Comparison of ENCODE assay signal across 34 cellular contexts in the genomic region with DNA sequence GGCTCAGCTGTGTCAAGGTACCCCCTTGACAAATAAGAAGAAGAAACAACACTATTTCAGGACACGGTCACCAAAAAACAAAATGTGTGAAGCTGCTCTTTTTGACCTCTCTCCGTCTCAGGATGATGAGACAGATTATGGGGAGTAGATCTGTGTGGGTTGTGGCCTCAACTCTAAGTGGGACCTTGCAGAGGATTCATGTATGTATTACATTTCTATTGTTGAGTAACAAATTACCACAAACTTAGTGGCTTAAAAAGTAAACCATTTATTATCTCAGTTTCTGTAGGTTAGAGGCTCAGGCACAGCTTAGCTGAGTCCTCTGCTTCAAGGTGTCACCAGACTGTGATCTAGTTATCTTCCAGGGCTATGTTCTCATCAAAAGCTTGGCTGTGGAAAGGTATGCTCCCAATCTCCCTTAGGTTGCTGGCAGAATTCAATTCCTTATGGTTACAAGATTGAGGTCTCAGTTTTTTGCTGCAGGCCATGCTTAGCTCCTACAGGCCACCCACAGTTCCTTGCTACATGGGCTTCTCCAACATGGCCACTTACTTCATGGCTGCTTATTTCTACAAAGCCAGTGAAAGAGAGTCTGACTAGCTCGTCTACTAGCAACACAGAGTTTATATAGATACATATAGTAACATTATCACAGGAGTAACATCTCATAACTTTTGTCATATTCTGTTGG. TPM values are rescaled to one million over a fixed set of nuclear protein-coding genes. Genes with fewer than 3 reads are reported as not detected.
"Had no signal": no experiment of that assay in that cellular context is flagged by ENCODE, and none has a peak within 500 bp of the region (broad histone marks: within the 10 kb centered on the region; RNA-seq: fewer than 3 reads in every experiment).

No MANE protein-coding gene starts in this region.

- H3K4me3 ChIP-seq: ascending aorta, esophagus muscularis mucosa, heart left ventricle, neural progenitor cell, psoas muscle, smooth muscle cell, upper lobe of left lung, vagina had no signal

- H3K36me3 ChIP-seq: ascending aorta, brain microvascular endothelial cell, esophagus muscularis mucosa, heart left ventricle, neural progenitor cell, upper lobe of left lung, vagina, WERI-Rb-1 had no signal

- H3K27ac ChIP-seq: ascending aorta, brain microvascular endothelial cell, esophagus muscularis mucosa, foreskin keratinocyte, heart left ventricle, neural progenitor cell, parathyroid adenoma, psoas muscle, upper lobe of left lung, vagina, WERI-Rb-1 had no signal

- H3K4me3 Mint-ChIP-seq: activated naive CD4-positive, alpha-beta T cell treated with anti-CD3 and anti-CD28 coated beads, Interleukin-2, amount 10 ng/mL, durations not matched to agents 7 days and 5 days; activated naive CD8-positive, alpha-beta T cell treated with anti-CD3 and anti-CD28 coated beads, Interleukin-2, amount 10 ng/mL, durations not matched to agents 7 days and 5 days; dendritic cell treated with granulocyte-macrophage colony-stimulating factor and Interleukin-4, amounts not matched to agents 40 ng/mL and 50 ng/mL, for 4 days; mesothelial cell of epicardium; naive thymus-derived CD4-positive, alpha-beta T cell; neural progenitor cell; stimulated activated memory B cell treated with anti-CD40 and anti-IgM and Interleukin-4, amounts not matched to agents 10 μg/mL and 1 μg/mL and 100 μg/mL, for 72 hours; stimulated activated naive CD8-positive, alpha-beta T cell treated with anti-CD3 and anti-CD28 coated beads, Interleukin-15, amount 100 ng/mL, for 72 hours had no signal

- DNase-seq: activated CD4-positive, alpha-beta T cell treated with anti-CD3 and anti-CD28 coated beads for 48 hours; activated CD4-positive, alpha-beta T cell treated with anti-CD3 and anti-CD28 coated beads, Interleukin-2, amount 50 U/mL, for 48 hours; activated CD8-positive, alpha-beta memory T cell treated with anti-CD3 and anti-CD28 coated beads, Interleukin-2, amount 50 U/mL, for 4 hours; activated gamma-delta T cell; activated naive CD4-positive, alpha-beta T cell treated with anti-CD3 and anti-CD28 coated beads, Interleukin-2, amount 10 ng/mL, durations not matched to agents 7 days and 5 days; activated naive CD8-positive, alpha-beta T cell treated with anti-CD3 and anti-CD28 coated beads, Interleukin-2, amount 10 ng/mL, durations not matched to agents 7 days and 5 days; activated T-cell treated with anti-CD3 and anti-CD28 coated beads, Interleukin-2, amount 50 U/mL, for 1 hour; brain microvascular endothelial cell; foreskin keratinocyte; heart left ventricle; hypothalamus; naive thymus-derived CD4-positive, alpha-beta T cell; occipital lobe; psoas muscle; stimulated activated CD4-positive, alpha-beta T cell treated with anti-CD3 and anti-CD28 coated beads, Interleukin-1b, Interleukin-23, amount 100 ng/mL, for 48 hours; stimulated activated CD4-positive, alpha-beta T cell treated with anti-CD3 and anti-CD28 coated beads, Interleukin-4, amount 100 ng/mL, for 4 hours; stimulated activated CD8-positive, alpha-beta memory T cell treated with anti-CD3 and anti-CD28 coated beads, Interleukin-4, amount 100 ng/mL, for 48 hours; stimulated activated naive CD8-positive, alpha-beta T cell treated with anti-CD3 and anti-CD28 coated beads, Interleukin-15, amount 100 ng/mL, for 72 hours; substantia nigra; upper lobe of left lung; WERI-Rb-1 had no signal

- H3K9me3 Mint-ChIP-seq: activated naive CD4-positive, alpha-beta T cell treated with anti-CD3 and anti-CD28 coated beads, Interleukin-2, amount 10 ng/mL, durations not matched to agents 7 days and 5 days; activated naive CD8-positive, alpha-beta T cell treated with anti-CD3 and anti-CD28 coated beads, Interleukin-2, amount 10 ng/mL, durations not matched to agents 7 days and 5 days; dendritic cell treated with granulocyte-macrophage colony-stimulating factor and Interleukin-4, amounts not matched to agents 40 ng/mL and 50 ng/mL, for 4 days; neural progenitor cell; stimulated activated memory B cell treated with anti-CD40 and anti-IgM and Interleukin-4, amounts not matched to agents 10 μg/mL and 1 μg/mL and 100 μg/mL, for 72 hours; stimulated activated naive CD8-positive, alpha-beta T cell treated with anti-CD3 and anti-CD28 coated beads, Interleukin-15, amount 100 ng/mL, for 72 hours had no signal

- H3K27ac Mint-ChIP-seq: activated naive CD4-positive, alpha-beta T cell treated with anti-CD3 and anti-CD28 coated beads, Interleukin-2, amount 10 ng/mL, durations not matched to agents 7 days and 5 days; activated naive CD8-positive, alpha-beta T cell treated with anti-CD3 and anti-CD28 coated beads, Interleukin-2, amount 10 ng/mL, durations not matched to agents 7 days and 5 days; dendritic cell treated with granulocyte-macrophage colony-stimulating factor and Interleukin-4, amounts not matched to agents 40 ng/mL and 50 ng/mL, for 4 days; mesothelial cell of epicardium; naive thymus-derived CD4-positive, alpha-beta T cell; neural progenitor cell; stimulated activated memory B cell treated with anti-CD40 and anti-IgM and Interleukin-4, amounts not matched to agents 10 μg/mL and 1 μg/mL and 100 μg/mL, for 72 hours; stimulated activated naive CD8-positive, alpha-beta T cell treated with anti-CD3 and anti-CD28 coated beads, Interleukin-15, amount 100 ng/mL, for 72 hours had no signal

- ATAC-seq: activated CD4-positive, CD25-positive, alpha-beta regulatory T cell treated with anti-CD3 and anti-CD28 coated beads, Interleukin-2, amount 50 U/mL, for 24 hours; foreskin keratinocyte; heart left ventricle; naive thymus-derived CD4-positive, alpha-beta T cell; psoas muscle; stimulated activated memory B cell treated with anti-CD40 and anti-IgM and Interleukin-4, amounts not matched to agents 10 μg/mL and 1 μg/mL and 100 μg/mL, for 72 hours; stimulated activated naive CD8-positive, alpha-beta T cell treated with anti-CD3 and anti-CD28 coated beads, Interleukin-15, amount 100 ng/mL, for 72 hours had no signal

- H3K4me2 ChIP-seq: neural progenitor cell, smooth muscle cell had no signal

- H2AFZ ChIP-seq: neural progenitor cell, parathyroid adenoma had no signal

- H3K4me1 Mint-ChIP-seq: activated naive CD8-positive, alpha-beta T cell treated with anti-CD3 and anti-CD28 coated beads, Interleukin-2, amount 10 ng/mL, durations not matched to agents 7 days and 5 days; mesothelial cell of epicardium; neural progenitor cell; stimulated activated memory B cell treated with anti-CD40 and anti-IgM and Interleukin-4, amounts not matched to agents 10 μg/mL and 1 μg/mL and 100 μg/mL, for 72 hours; stimulated activated naive CD8-positive, alpha-beta T cell treated with anti-CD3 and anti-CD28 coated beads, Interleukin-15, amount 100 ng/mL, for 72 hours had no signal

- H3K27me3 Mint-ChIP-seq: activated naive CD4-positive, alpha-beta T cell treated with anti-CD3 and anti-CD28 coated beads, Interleukin-2, amount 10 ng/mL, durations not matched to agents 7 days and 5 days; dendritic cell treated with granulocyte-macrophage colony-stimulating factor and Interleukin-4, amounts not matched to agents 40 ng/mL and 50 ng/mL, for 4 days; stimulated activated memory B cell treated with anti-CD40 and anti-IgM and Interleukin-4, amounts not matched to agents 10 μg/mL and 1 μg/mL and 100 μg/mL, for 72 hours; stimulated activated naive CD8-positive, alpha-beta T cell treated with anti-CD3 and anti-CD28 coated beads, Interleukin-15, amount 100 ng/mL, for 72 hours had no signal

- H3K79me2 ChIP-seq: parathyroid adenoma had no signal

- H3K9ac ChIP-seq: neural progenitor cell, parathyroid adenoma had no signal

- H3K27me3 ChIP-seq: ascending aorta, brain microvascular endothelial cell, esophagus muscularis mucosa, foreskin keratinocyte, neural progenitor cell, upper lobe of left lung, vagina had no signal

- H3K36me3 Mint-ChIP-seq: activated naive CD4-positive, alpha-beta T cell treated with anti-CD3 and anti-CD28 coated beads, Interleukin-2, amount 10 ng/mL, durations not matched to agents 7 days and 5 days; activated naive CD8-positive, alpha-beta T cell treated with anti-CD3 and anti-CD28 coated beads, Interleukin-2, amount 10 ng/mL, durations not matched to agents 7 days and 5 days; mesothelial cell of epicardium; naive thymus-derived CD4-positive, alpha-beta T cell; neural progenitor cell; stimulated activated memory B cell treated with anti-CD40 and anti-IgM and Interleukin-4, amounts not matched to agents 10 μg/mL and 1 μg/mL and 100 μg/mL, for 72 hours had no signal

- H3K4me1 ChIP-seq: ascending aorta, esophagus muscularis mucosa, foreskin keratinocyte, heart left ventricle, neural progenitor cell, parathyroid adenoma, psoas muscle, upper lobe of left lung, vagina had no signal

- H3K9me3 ChIP-seq: ascending aorta, heart left ventricle, psoas muscle, upper lobe of left lung, vagina had no signal

RNA-seq across cellular contexts. Expression of a gene that starts 28.1 kb away (rescaled TPM):
- total RNA-seq: activated CD8-positive, alpha-beta memory T cell treated with anti-CD3 and anti-CD28 coated beads for 36 hours; activated naive CD8-positive, alpha-beta T cell treated with anti-CD3 and anti-CD28 coated beads, Interleukin-2, amount 10 ng/mL, durations not matched to agents 7 days and 5 days; ascending aorta; cardiac septum; esophagus muscularis mucosa; foreskin keratinocyte; heart left ventricle; lower leg skin; psoas muscle; smooth muscle cell had no signal
- polyA plus RNA-seq: foreskin keratinocyte; heart left ventricle; naive thymus-derived CD4-positive, alpha-beta T cell; smooth muscle cell had no signal
